In the genomic region with DNA sequence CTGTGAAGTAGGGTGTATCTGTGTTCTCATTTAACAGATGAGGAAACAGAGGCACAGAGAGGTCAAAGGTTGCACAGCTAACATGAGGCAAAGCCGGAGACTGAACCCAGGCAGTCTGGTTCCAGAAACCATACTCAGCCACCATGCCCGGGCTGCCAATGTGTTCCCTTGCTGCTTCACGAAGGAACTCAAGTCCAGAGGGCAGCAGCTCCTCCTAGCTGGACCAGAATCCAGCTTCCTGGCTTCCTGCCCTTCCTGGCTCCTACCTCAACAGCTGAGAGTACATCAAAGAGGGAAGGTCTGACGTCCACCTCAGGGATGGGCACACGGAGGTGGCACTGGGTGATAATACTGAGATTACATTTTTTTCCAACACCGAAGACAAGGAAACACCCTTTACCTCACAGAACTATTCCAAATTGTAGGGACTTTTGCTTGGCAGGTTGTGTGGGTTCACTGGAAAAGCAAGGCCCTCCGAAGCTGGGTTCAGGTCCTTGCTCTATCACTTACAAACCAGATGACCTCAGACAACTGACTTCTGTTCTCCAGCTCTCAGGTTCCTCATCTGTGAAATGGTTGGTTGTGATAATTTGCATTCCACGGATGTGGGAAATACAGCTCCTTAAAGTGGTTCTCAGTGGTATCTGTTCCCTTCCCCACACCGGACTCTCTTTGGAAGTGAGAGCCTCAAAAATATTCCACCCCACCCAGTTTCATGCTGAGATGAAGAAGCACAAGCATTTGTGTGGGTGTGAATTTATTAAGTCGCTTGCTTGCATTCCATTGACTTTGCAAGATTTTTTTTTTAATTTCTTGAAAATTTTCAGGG, we compare ENCODE assay signal across 14 cellular contexts.
DNase-seq lines count a peak whose midpoint lies in the region; ATAC-seq and TF ChIP-seq lines count a peak whose summit lies in the region.
"Had no signal": no experiment of that assay in that cellular context is flagged by ENCODE, and none has a peak within 500 bp of the region (broad histone marks: within the 10 kb centered on the region; RNA-seq: fewer than 3 reads in every experiment).

No MANE protein-coding gene starts in this region.

- no peaks in the 10 kb centered on the region for H3K79me1 ChIP-seq in H9 (ENCODE audit: insufficient read depth, low read depth, low read length, poor library complexity, severe bottlenecking)

- no peak overlapping the region for H3K18ac ChIP-seq in H9 (ENCODE audit: insufficient read length, low read depth, low read length)

- H4K5ac ChIP-seq in H9 (ENCODE audit: insufficient read length, low read depth, low read length) = no peak overlapping the region

- no peak for ATAC-seq in HG02763 (IDR thresholded peaks at IDR 0.05; ENCODE audit: unreplicated experiment)

- no peak overlapping the region for H3K4me2 ChIP-seq in H9 (ENCODE audit: insufficient read depth, insufficient read length, low read length)
- H3K4me2 ChIP-seq: BLaER1 had no signal

- WGBS in H9 (ENCODE audit: extremely low coverage, insufficient read length, low lambda C conversion rate) = no CpG with 5 or more reads among the region's 10 CpGs

- H3K9me3 Mint-ChIP-seq in H9 = no peaks in the 10 kb centered on the region; a peak in 2 of 5 replicates
- H3K9me3 Mint-ChIP-seq in chondrocyte (ENCODE audit: low read depth) = no peaks in the 10 kb centered on the region
- H3K9me3 Mint-ChIP-seq in neural crest cell = no peaks in the 10 kb centered on the region

- DNase-seq in Ammon's horn (ENCODE audit: low spot score) (peak; percentile 47), H9 (no peak), chondrocyte (ENCODE audit: low spot score) (peak; percentile 60), neural crest cell (ENCODE audit: low read depth, low spot score) (no peak), Kasumi-1 (lab: John Stamatoyannopoulos, UW) (no peak), NOMO-1 (lab: John Stamatoyannopoulos, UW; ENCODE audit: unreplicated experiment in 2 of 2) (no peak)
- DNase-seq in activated CD4-positive, CD25-positive, alpha-beta regulatory T cell treated with anti-CD3 and anti-CD28 coated beads, Interleukin-2, amount 50 U/mL, for 72 hours = no peak
- DNase-seq: activated T-cell treated with anti-CD3 and anti-CD28 coated beads for 4 hours, amniotic stem cell, NCI-H2227 treated with DMSO at 0.1 percent for 48 hours, SHP77 treated with DMSO at 0.1 percent for 48 hours had no signal

- H2BK120ac ChIP-seq in H9 (ENCODE audit: low read depth, low read length, poor library complexity, severe bottlenecking) = no peak overlapping the region

- H3K9ac ChIP-seq in H9 (ENCODE audit: extremely low read depth, insufficient read length, low read length) = no peak overlapping the region
- H3K9ac ChIP-seq: BLaER1 had no signal

- H3K4me1 Mint-ChIP-seq in H9 (peaks cover 70 to 72% of the 10 kb centered on the region in 2 experiments), chondrocyte (ENCODE audit: low read depth) (peaks cover 19% of the 10 kb centered on the region), neural crest cell (peaks cover 67% of the 10 kb centered on the region)

- no peaks in the 10 kb centered on the region; the same call in 1 of the 2 replicates for H3K27me3 ChIP-seq in H9 (ENCODE audit: insufficient read depth, low read length)
- H3K27me3 ChIP-seq: BLaER1 had no signal

- no peak overlapping the region for H3K56ac ChIP-seq in H9 (ENCODE audit: insufficient read length, low read depth, low read length)

- no peak overlapping the region for H4K8ac ChIP-seq in H9 (replicated peaks; ENCODE audit: insufficient read length, low read depth, low read length)

- no peaks in the 10 kb centered on the region; a peak in 1 of 7 replicates for H3K36me3 Mint-ChIP-seq in H9 (ENCODE audit: insufficient read depth in 1 of 3, low read depth in 3 of 3)
- H3K36me3 Mint-ChIP-seq in chondrocyte (ENCODE audit: low read depth) = no peaks in the 10 kb centered on the region
- H3K36me3 Mint-ChIP-seq in neural crest cell (ENCODE audit: low read depth) = no peaks in the 10 kb centered on the region

- peaks cover 42% of the 10 kb centered on the region for H3K27me3 Mint-ChIP-seq in H9 (ENCODE audit: low read depth)
- H3K27me3 Mint-ChIP-seq in chondrocyte (ENCODE audit: low read depth) = no peaks in the 10 kb centered on the region
- peaks cover 3% of the 10 kb centered on the region for H3K27me3 Mint-ChIP-seq in neural crest cell (ENCODE audit: low read depth)

- H2BK15ac ChIP-seq in H9 (ENCODE audit: low read depth, low read length) = no peak overlapping the region

- H4K20me1 ChIP-seq in H9 (ENCODE audit: control insufficient read depth, insufficient read depth, insufficient read length) = no peaks in the 10 kb centered on the region
- H4K20me1 ChIP-seq: BLaER1 had no signal

- peaks cover 10% of the 10 kb centered on the region; the same call in 1 of the 2 replicates for H3K4me1 ChIP-seq in H9 (ENCODE audit: insufficient read depth, low read length)

- no peak overlapping the region; a peak in 1 of 5 replicates for H3K4me3 Mint-ChIP-seq in H9
- H3K4me3 Mint-ChIP-seq in chondrocyte (ENCODE audit: unreplicated experiment) = no peak overlapping the region
- peak overlapping the region; percentile 31 for H3K4me3 Mint-ChIP-seq in neural crest cell

- H3K14ac ChIP-seq in H9 (ENCODE audit: insufficient read depth, low read length) = no peak overlapping the region

- H2AK5ac ChIP-seq in H9 (ENCODE audit: insufficient read length, low read length) = no peak overlapping the region

- H3K23me2 ChIP-seq in H9 (ENCODE audit: insufficient read length, low read depth, low read length, poor library complexity, severe bottlenecking) = no peaks in the 10 kb centered on the region

- H3K27ac Mint-ChIP-seq in H9 (peak overlapping the region in 2 of 3 experiments; percentile 29 to 60; a peak in 1 of 7 replicates), chondrocyte (ENCODE audit: unreplicated experiment) (no peak overlapping the region), neural crest cell (ENCODE audit: unreplicated experiment) (no peak overlapping the region)

- no peak overlapping the region for H2AFZ ChIP-seq in H9 (ENCODE audit: low read length)

- no peak for TF ChIP-seq CTCF in H9 (conservative IDR thresholded peaks at IDR 0.05)
- peak; percentile 23 for TF ChIP-seq CTCF in chondrocyte (IDR thresholded peaks at IDR 0.05)
- TF ChIP-seq CTCF in neural crest cell (conservative IDR thresholded peaks at IDR 0.05) = no peak

- H2BK5ac ChIP-seq in H9 (ENCODE audit: insufficient read length, low read length) = no peak overlapping the region

- no peaks in the 10 kb centered on the region for H3K79me2 ChIP-seq in H9 (ENCODE audit: insufficient read depth, low read length)

- no peak overlapping the region for H3K23ac ChIP-seq in H9 (ENCODE audit: insufficient read length, low read depth, low read length)

- H4K91ac ChIP-seq in H9 (ENCODE audit: insufficient read length, low read depth, low read length) = no peak overlapping the region

- no peak overlapping the region for H2BK20ac ChIP-seq in H9 (ENCODE audit: low read depth, low read length, poor library complexity, severe bottlenecking)

- no peak overlapping the region for H3K4ac ChIP-seq in H9 (ENCODE audit: low read depth, low read length)

- no peaks in the 10 kb centered on the region for H3K9me3 ChIP-seq in H9 (ENCODE audit: control insufficient read depth, low read depth, low read length)
- H3K9me3 ChIP-seq: BLaER1 had no signal

- no peak overlapping the region for H3K27ac ChIP-seq in H9 (ENCODE audit: insufficient read length, low read depth, low read length)
- H3K27ac ChIP-seq: BLaER1, VCaP had no signal

- H2BK12ac ChIP-seq in H9 (ENCODE audit: insufficient read length, low read depth, low read length) = no peak overlapping the region

- H3T11ph ChIP-seq in H9 (ENCODE audit: low read length) = no peak overlapping the region

Comparison
In these comparisons a context has a peak if more than half of its experiments do, and no peak if none do; other contexts are left out.
1. DNase-seq: peak in Ammon's horn (single experiment) and chondrocyte (single experiment); none in H9 (single experiment), neural crest cell (single experiment), Kasumi-1 (0 of 2), NOMO-1 (0 of 2) and activated CD4-positive, CD25-positive, alpha-beta regulatory T cell treated with anti-CD3 and anti-CD28 coated beads, Interleukin-2, amount 50 U/mL, for 72 hours (single experiment).
2. H3K27ac Mint-ChIP-seq: peak in H9 (2 of 3); none in chondrocyte (single experiment) and neural crest cell (single experiment).